Comparison of ENCODE assay signal across 8 cellular contexts in the genomic region with DNA sequence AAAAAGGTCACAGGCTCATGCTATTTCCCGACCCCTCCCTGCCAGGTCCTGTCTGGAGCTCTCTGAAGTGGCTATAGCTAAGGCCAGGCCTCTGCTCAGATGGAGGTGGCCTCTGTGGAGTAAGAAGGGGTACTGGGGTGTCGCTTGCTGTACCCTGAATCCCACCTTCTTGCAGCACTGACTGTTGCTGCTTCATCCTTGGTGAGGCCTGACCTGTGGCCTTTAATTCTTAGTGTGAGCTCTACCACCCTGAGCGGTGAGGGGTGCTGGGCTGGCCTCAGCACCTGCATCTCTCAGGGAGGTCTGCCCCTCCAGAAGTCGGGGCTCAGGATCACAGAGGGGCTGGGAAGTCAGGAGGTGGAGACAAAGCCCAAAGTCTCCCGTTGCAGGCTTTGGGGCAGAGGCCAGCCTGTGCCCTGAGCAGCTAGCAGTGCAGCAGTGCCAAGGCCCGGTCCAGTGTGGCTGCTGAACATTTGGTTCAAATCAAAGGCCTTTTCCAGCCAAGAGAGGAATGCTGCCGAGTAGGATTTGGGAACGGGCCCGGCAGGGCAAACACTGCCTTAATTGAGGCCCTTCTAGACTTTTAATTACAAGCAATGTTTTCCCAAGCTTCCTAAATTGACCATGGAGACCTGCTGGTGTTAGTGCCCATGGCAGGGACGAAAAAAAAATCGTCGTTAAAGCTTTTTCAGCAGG.
DNase-seq lines count a peak whose midpoint lies in the region; ATAC-seq, FAIRE-seq and TF ChIP-seq lines count a peak whose summit lies in the region.

No MANE protein-coding gene starts in this region.

- intact Hi-C loops in K562 (cut with micrococcal nuclease): no loop called here

- H3K27me3 ChIP-seq in HL-60 (ENCODE audit: insufficient read depth, poor library complexity, severe bottlenecking) (no peaks in the 10 kb centered on the region), K562 (ENCODE audit: control insufficient read depth in 2 of 2, insufficient read depth in 2 of 2, low read length in 2 of 2) (no peaks in the 10 kb centered on the region), layer of hippocampus (ENCODE audit: control insufficient read depth, insufficient read depth, low read length) (no peaks in the 10 kb centered on the region)

- no peaks in the 10 kb centered on the region for H3K9me3 ChIP-seq in K562 (replicated peaks; ENCODE audit: control insufficient read depth, insufficient read depth, low read depth, low read length)

- peak overlapping the region; percentile 33 to 84; a peak in 3 of 4 replicates for H3K9ac ChIP-seq in K562 (ENCODE audit: insufficient read depth in 1 of 2, low read depth in 2 of 2, low read length in 2 of 2)

- POLR2A ChIA-PET in K562 (lab: Yijun Ruan, JAX): interaction anchor here (0.7 to 2.6 kb wide), 4 partner anchors 8 to 36 kb away, joined by 3 to 11 read pairs (median 4); no protein-coding TSS in a partner anchor

- in situ Hi-C loops in K562 (cut with MboI): no loop called here

- no TSS peak for BruUV-seq in K562 (replicated peaks; lab: Mats Ljungman, UMichigan)

- no peak for DNase-seq in HL-60 (ENCODE audit: low read depth in 1 of 2, low spot score in 1 of 2)
- DNase-seq in K562 (ENCODE audit: extremely low read depth in 1 of 4, low spot score in 3 of 4): no peak
- no peak for DNase-seq in GM12891 (ENCODE audit: insufficient read length, low spot score)
- DNase-seq in effector CD8-positive, alpha-beta T cell (lab: John Stamatoyannopoulos, UW): no peak

- CTCF ChIA-PET in K562 (lab: Yijun Ruan, JAX; ENCODE audit: low intra/inter-chr PET ratio): no interaction called here

- TF ChIP-seq CTCF in HL-60 (IDR thresholded peaks at IDR 0.05; ENCODE audit: insufficient read depth, low read length) (no peak), K562 (IDR thresholded peaks at IDR 0.05 in 2 of 3, conservative IDR thresholded peaks at IDR 0.05 in 1 of 3; ENCODE audit: insufficient read depth in 2 of 3, low read depth in 1 of 3, low read length in 3 of 3) (no peak)

- H3K4me1 ChIP-seq in K562 (replicated peaks in 1 of 2; ENCODE audit: control insufficient read depth in 2 of 2, insufficient read depth in 2 of 2, low read length in 2 of 2): peaks cover 63 to 77% of the 10 kb centered on the region in 2 experiments

- FAIRE-seq in K562 (lab: Jason Lieb, UNC): no peak
- no peak for FAIRE-seq in GM12891 (lab: Jason Lieb, UNC)

- H3K27ac ChIP-seq in HL-60 (replicated peaks): peak overlapping the region; percentile 80
- peak overlapping the region; percentile 91 for H3K27ac ChIP-seq in K562 (ENCODE audit: extremely low read depth, low read depth, low read length)
- peak overlapping the region; percentile 81 for H3K27ac ChIP-seq in layer of hippocampus (ENCODE audit: low read depth, low read length)
- H3K27ac ChIP-seq in skin epidermis: peak overlapping the region in 20 of 21 experiments; percentile 55 to 95 (median 82)

- no peaks in the 10 kb centered on the region for H4K20me1 ChIP-seq in K562 (replicated peaks; ENCODE audit: control insufficient read depth, insufficient read depth, low read length)

- peak overlapping the region; percentile 95 for H2AFZ ChIP-seq in K562 (ENCODE audit: low read depth, low read length)

- peak overlapping the region; percentile 16; the same call in 1 of the 2 replicates for H3K4me2 ChIP-seq in K562 (ENCODE audit: insufficient read depth, low read length)

- H3K4me3 ChIP-seq in HL-60 (replicated peaks; ENCODE audit: insufficient read depth, low read length): no peak overlapping the region
- H3K4me3 ChIP-seq in K562: no peak overlapping the region
- H3K4me3 ChIP-seq in skin epidermis: no peak overlapping the region

- no peak for TF ChIP-seq POLR2A in K562 (conservative IDR thresholded peaks at IDR 0.05)
- TF ChIP-seq POLR2A in GM12891 (IDR thresholded peaks at IDR 0.05; ENCODE audit: low read depth, low read length): no peak

- H3K9me1 ChIP-seq in K562 (ENCODE audit: control insufficient read depth, insufficient read depth, low read length): peaks cover 5% of the 10 kb centered on the region

- TF ChIP-seq RAD21 in K562 (CRISPR knock-in tag; conservative IDR thresholded peaks at IDR 0.05 in 1 of 2, IDR thresholded peaks at IDR 0.05 in 1 of 2): no peak

- H3K79me2 ChIP-seq in K562 (ENCODE audit: control insufficient read depth, insufficient read depth, low read length): no peaks in the 10 kb centered on the region

- no peaks in the 10 kb centered on the region for H3K36me3 ChIP-seq in K562 (ENCODE audit: control insufficient read depth, insufficient read depth, low read length)

- 73% methylated on average over 12 of the region's 12 CpGs for WGBS in K562 (ENCODE audit: insufficient coverage, low coverage, missing lambda C conversion rate)

- TF ChIP-seq EP300 in K562 (IDR thresholded peaks at IDR 0.05; ENCODE audit: low read length): no peak

- ATAC-seq in K562 (no peak), HG02588 (IDR thresholded peaks at IDR 0.05; ENCODE audit: unreplicated experiment) (no peak), HG02571 (IDR thresholded peaks at IDR 0.05; ENCODE audit: unreplicated experiment) (no peak)

TF ChIP-seq in K562, 482 proteins besides CTCF, POLR2A, EP300 and RAD21 (continues in another document):
- TF ChIP-seq NR2C1 (IDR thresholded peaks at IDR 0.05): peak; percentile 13; the same call in 1 of the 2 replicates
- TF ChIP-seq NR2C1 (tag; IDR thresholded peaks at IDR 0.05): no peak
- 0 out of 2 replicates have a peak, but pooled peaks have one; percentile 8 for TF ChIP-seq ZNF583 (CRISPR knock-in tag; IDR thresholded peaks at IDR 0.05)
- no peak for TF ChIP-seq NCOA2 (IDR thresholded peaks at IDR 0.05; ENCODE audit: partially characterized antibody in 2 of 2)
- no peak for TF ChIP-seq RCOR1 (IDR thresholded peaks at IDR 0.05; ENCODE audit: borderline replicate concordance in 1 of 2, low read depth in 2 of 2, low read length in 2 of 2)
- no peak for TF ChIP-seq ZSCAN32 (CRISPR knock-in tag; IDR thresholded peaks at IDR 0.05)
- TF ChIP-seq, protein P1, sequence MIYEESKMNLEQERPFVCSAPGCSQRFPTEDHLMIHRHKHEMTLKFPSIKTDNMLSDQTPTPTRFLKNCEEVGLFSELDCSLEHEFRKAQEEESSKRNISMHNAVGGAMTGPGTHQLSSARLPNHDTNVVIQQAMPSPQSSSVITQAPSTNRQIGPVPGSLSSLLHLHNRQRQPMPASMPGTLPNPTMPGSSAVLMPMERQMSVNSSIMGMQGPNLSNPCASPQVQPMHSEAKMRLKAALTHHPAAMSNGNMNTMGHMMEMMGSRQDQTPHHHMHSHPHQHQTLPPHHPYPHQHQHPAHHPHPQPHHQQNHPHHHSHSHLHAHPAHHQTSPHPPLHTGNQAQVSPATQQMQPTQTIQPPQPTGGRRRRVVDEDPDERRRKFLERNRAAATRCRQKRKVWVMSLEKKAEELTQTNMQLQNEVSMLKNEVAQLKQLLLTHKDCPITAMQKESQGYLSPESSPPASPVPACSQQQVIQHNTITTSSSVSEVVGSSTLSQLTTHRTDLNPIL (CRISPR knock-in tag; IDR thresholded peaks at IDR 0.05): no peak
- TF ChIP-seq LARP7 (IDR thresholded peaks at IDR 0.05): no peak
- no peak for TF ChIP-seq MAFF (IDR thresholded peaks at IDR 0.05; ENCODE audit: low read length)
- TF ChIP-seq CXXC5 (CRISPR knock-in tag; IDR thresholded peaks at IDR 0.05): peak; percentile 20; the same call in 1 of the 2 replicates

TF ChIP-seq in GM12891, 5 proteins besides CTCF, POLR2A, EP300 and RAD21:
- TF ChIP-seq PAX5 (IDR thresholded peaks at IDR 0.05; ENCODE audit: insufficient read depth, low read length, severe bottlenecking) (no peak), POLR2AphosphoS5 (IDR thresholded peaks at IDR 0.05; ENCODE audit: low read depth, low read length) (no peak), TAF1 (IDR thresholded peaks at IDR 0.05; ENCODE audit: low read depth, low read length) (no peak), POU2F2 (IDR thresholded peaks at IDR 0.05; ENCODE audit: low read depth, low read length) (no peak), SPI1 (IDR thresholded peaks at IDR 0.05; ENCODE audit: low read depth, low read length) (no peak)
